ENCODE assay signal across 12 cellular contexts in genomic region chr5:89303033-89303480, GRCh38.
A peak's percentile ranks its signal among the peaks of the same experiment; 100 is the strongest.
DNase-seq lines count a peak whose midpoint lies in the region; ATAC-seq, FAIRE-seq and TF ChIP-seq lines count a peak whose summit lies in the region.
"Had no signal": no experiment of that assay in that cellular context is flagged by ENCODE, and none has a peak within 500 bp of the region (broad histone marks: within the 10 kb centered on the region; RNA-seq: fewer than 3 reads in every experiment).

No MANE protein-coding gene starts in this region.

- no peaks in the 10 kb centered on the region for H3K79me2 ChIP-seq in OCI-LY1 (ENCODE audit: insufficient read depth, low read length)

- H2BK120ac ChIP-seq in neuronal stem cell (ENCODE audit: low read depth, low read length): no peak overlapping the region

- H3K4ac ChIP-seq in neuronal stem cell (ENCODE audit: low read length): no peak overlapping the region

- no peak overlapping the region for H4K8ac ChIP-seq in neuronal stem cell (ENCODE audit: low read depth, low read length)

- H3K9ac ChIP-seq in OCI-LY1 (ENCODE audit: low read length): no peak overlapping the region
- H3K9ac ChIP-seq in neuronal stem cell (ENCODE audit: low read depth, low read length, poor library complexity): no peak overlapping the region
- H3K9ac ChIP-seq in kidney (ENCODE audit: low read length in 2 of 2): no peak overlapping the region

- H2BK12ac ChIP-seq in neuronal stem cell (ENCODE audit: low read length): no peak overlapping the region

- no peak overlapping the region for H4K91ac ChIP-seq in neuronal stem cell (ENCODE audit: low read depth, low read length, poor library complexity)

- H3K4me2 ChIP-seq in OCI-LY1 (ENCODE audit: low read length): no peak overlapping the region
- no peak overlapping the region for H3K4me2 ChIP-seq in neuronal stem cell (ENCODE audit: insufficient read depth, low read length, poor library complexity, severe bottlenecking)

- no peak for TF ChIP-seq CTCF in GM12875 (IDR thresholded peaks at IDR 0.05; ENCODE audit: borderline replicate concordance, insufficient read depth, low read depth, low read length)
- TF ChIP-seq CTCF in OCI-LY1 (IDR thresholded peaks at IDR 0.05; ENCODE audit: low read length): no peak
- TF ChIP-seq CTCF in kidney (IDR thresholded peaks at IDR 0.05; ENCODE audit: borderline replicate concordance, extremely low read depth, insufficient read depth): no peak

- no peak for DNase-seq in neuronal stem cell (ENCODE audit: low spot score)
- no peak for DNase-seq in H7
- no peak for DNase-seq in kidney
- DNase-seq: NCI-H187, thyroid gland had no signal

- ATAC-seq in GM19467 (IDR thresholded peaks at IDR 0.05; ENCODE audit: unreplicated experiment) (peak; percentile 60), HG03103 (IDR thresholded peaks at IDR 0.05; ENCODE audit: low read depth, unreplicated experiment) (peak; percentile 44), HG02970 (IDR thresholded peaks at IDR 0.05; ENCODE audit: low FRiP score, unreplicated experiment) (no peak)
- ATAC-seq: esophagus mucosa had no signal

- peaks cover 50% of the 10 kb centered on the region for H3K4me1 ChIP-seq in OCI-LY1 (ENCODE audit: insufficient read depth, low read length, severe bottlenecking)
- no peaks in the 10 kb centered on the region for H3K4me1 ChIP-seq in neuronal stem cell (ENCODE audit: control insufficient read depth in 2 of 2, insufficient read depth in 1 of 2, low read depth in 1 of 2, low read length in 2 of 2)
- no peaks in the 10 kb centered on the region for H3K4me1 ChIP-seq in kidney (ENCODE audit: control insufficient read depth in 1 of 2, insufficient read depth in 1 of 2, low read depth in 1 of 2, low read length in 2 of 2)

- no peak overlapping the region for H2AK5ac ChIP-seq in neuronal stem cell (ENCODE audit: low read depth, low read length)

- H3K23ac ChIP-seq in neuronal stem cell (ENCODE audit: low read depth, low read length, poor library complexity): no peak overlapping the region

- no CpG with 5 or more reads among the region's 4 CpGs for WGBS in neuronal stem cell (ENCODE audit: extremely low coverage in 2 of 2, insufficient read length in 2 of 2, insufficient replicate concordance in 1 of 2), 2 donors

- intact Hi-C loops in kidney (cut with DNase I): no loop called here

- no peak overlapping the region for H2BK5ac ChIP-seq in neuronal stem cell (ENCODE audit: low read length)

- H3K4me3 ChIP-seq in GM12875 (ENCODE audit: low read depth, low read length) (peak overlapping the region; percentile 15), OCI-LY1 (ENCODE audit: low read depth, low read length, poor library complexity, severe bottlenecking) (no peak overlapping the region), neuronal stem cell (ENCODE audit: low read length in 2 of 2) (no peak overlapping the region), H7 (ENCODE audit: insufficient read depth, low read depth, low read length) (no peak overlapping the region), kidney (ENCODE audit: low read length in 2 of 2) (no peak overlapping the region)
- H3K4me3 ChIP-seq: lung, thyroid gland had no signal

- H3K18ac ChIP-seq in neuronal stem cell (ENCODE audit: low read length): no peak overlapping the region

- no peak overlapping the region for H3K14ac ChIP-seq in neuronal stem cell (ENCODE audit: low read length)

- H3F3A ChIP-seq in OCI-LY1 (ENCODE audit: insufficient read depth, low read length): no peaks in the 10 kb centered on the region

- H3K36me3 ChIP-seq in OCI-LY1 (ENCODE audit: insufficient read depth, low read length) (no peaks in the 10 kb centered on the region), neuronal stem cell (replicated peaks in 1 of 2; ENCODE audit: control insufficient read depth in 2 of 2, insufficient read depth in 2 of 2, low read length in 2 of 2) (no peaks in the 10 kb centered on the region), H7 (replicated peaks; ENCODE audit: control insufficient read depth, insufficient read depth, low read length) (no peaks in the 10 kb centered on the region), kidney (ENCODE audit: control insufficient read depth in 1 of 2, insufficient read depth in 2 of 2, low read length in 2 of 2) (no peaks in the 10 kb centered on the region)
- H3K36me3 ChIP-seq: thyroid gland had no signal

- H3K79me1 ChIP-seq in neuronal stem cell (ENCODE audit: low read depth, low read length): no peaks in the 10 kb centered on the region

- no peaks in the 10 kb centered on the region for H3K27me3 ChIP-seq in OCI-LY1 (ENCODE audit: insufficient read depth, low read length)
- H3K27me3 ChIP-seq in neuronal stem cell (ENCODE audit: control insufficient read depth in 3 of 3, insufficient read depth in 3 of 3, low read depth in 1 of 3, low read length in 3 of 3): no peaks in the 10 kb centered on the region
- H3K27me3 ChIP-seq in H7 (ENCODE audit: control insufficient read depth, insufficient read depth, low read length): no peaks in the 10 kb centered on the region
- H3K27me3 ChIP-seq: thyroid gland had no signal

- no peak overlapping the region for H2BK15ac ChIP-seq in neuronal stem cell (ENCODE audit: low read length)

- no peak for FAIRE-seq in kidney (lab: Jason Lieb, UNC)

- H3K27ac ChIP-seq in OCI-LY1 (ENCODE audit: low read depth, low read length, poor library complexity, severe bottlenecking) (no peak overlapping the region), neuronal stem cell (replicated peaks; ENCODE audit: low read length) (no peak overlapping the region), kidney (ENCODE audit: low read depth in 2 of 2, low read length in 2 of 2) (no peak overlapping the region)
- H3K27ac ChIP-seq: thyroid gland had no signal

- H4K20me1 ChIP-seq in OCI-LY1 (ENCODE audit: insufficient read depth, low read length): no peaks in the 10 kb centered on the region

- no peaks in the 10 kb centered on the region for H3K9me2 ChIP-seq in OCI-LY1 (ENCODE audit: low read depth, low read length)

- H2AFZ ChIP-seq in OCI-LY1 (ENCODE audit: low read length) (peak overlapping the region; percentile 76), neuronal stem cell (ENCODE audit: low read length) (no peak overlapping the region)

- H3K9me3 ChIP-seq in OCI-LY1 (ENCODE audit: low read length): no peaks in the 10 kb centered on the region
- H3K9me3 ChIP-seq in neuronal stem cell (replicated peaks in 1 of 2; ENCODE audit: control insufficient read depth in 2 of 2, insufficient read depth in 1 of 2, low read depth in 1 of 2, low read length in 2 of 2): no peaks in the 10 kb centered on the region
- H3K9me3 ChIP-seq in kidney (ENCODE audit: control insufficient read depth in 1 of 2, low read length in 2 of 2): no peaks in the 10 kb centered on the region
- H3K9me3 ChIP-seq: thyroid gland had no signal
